1 cellular context compared by ENCODE assay signal in genomic region chr3:39406368-39407258, GRCh38.
TF ChIP-seq lines count a peak whose summit lies in the region.

Gene RPSA (plus strand): TSS chr3:39406720. CDS start chr3:39407654, 934 bp downstream.

TF ChIP-seq in K562, 482 proteins besides CTCF, POLR2A, EP300 and RAD21 (continued from another document and continues in another):
- no peak for TF ChIP-seq TCF15 (CRISPR knock-in tag; IDR thresholded peaks at IDR 0.05)
- TF ChIP-seq KLF10 (CRISPR knock-in tag; IDR thresholded peaks at IDR 0.05): no peak
- TF ChIP-seq THAP7 (CRISPR knock-in tag; IDR thresholded peaks at IDR 0.05): peak; percentile 77; the same call in 1 of the 2 replicates
- 0 out of 2 replicates have a peak, but pooled peaks have one; percentile 32 for TF ChIP-seq FOSL1 (tag; conservative IDR thresholded peaks at IDR 0.05)
- peak; percentile 9; the same call in 1 of the 2 replicates for TF ChIP-seq TFE3 (CRISPR knock-in tag; IDR thresholded peaks at IDR 0.05)
- peak; percentile 73; the same call in 1 of the 2 replicates for TF ChIP-seq THRB (CRISPR knock-in tag; conservative IDR thresholded peaks at IDR 0.05)
- TF ChIP-seq NFYB (IDR thresholded peaks at IDR 0.05; ENCODE audit: extremely low read depth, insufficient read length): peak; percentile 58
- peak; percentile 35 to 82 for TF ChIP-seq AFF1 (IDR thresholded peaks at IDR 0.05; ENCODE audit: low read depth in 1 of 2, partially characterized antibody in 2 of 2)
- TF ChIP-seq ELF1 (tag; IDR thresholded peaks at IDR 0.05): peak; percentile 91
- peak; percentile 15; the same call in 1 of the 2 replicates for TF ChIP-seq CBFA2T3 (IDR thresholded peaks at IDR 0.05)
- 0 out of 2 replicates have a peak, but pooled peaks have one; percentile 9 for TF ChIP-seq SPI1 (IDR thresholded peaks at IDR 0.05; ENCODE audit: borderline replicate concordance, low read depth, low read length)
- no peak for TF ChIP-seq U2AF1 (optimal IDR thresholded peaks at IDR 0.05; ENCODE audit: low read depth, low read length)
- TF ChIP-seq ARID3B (CRISPR knock-in tag; IDR thresholded peaks at IDR 0.05; ENCODE audit: borderline replicate concordance): no peak
- no peak for TF ChIP-seq CHD7 (IDR thresholded peaks at IDR 0.05; ENCODE audit: low read depth, low read length)
- peak; percentile 81 for TF ChIP-seq HNRNPL (IDR thresholded peaks at IDR 0.05; ENCODE audit: low read depth, low read length)
- TF ChIP-seq ZNF655 (CRISPR knock-in tag; IDR thresholded peaks at IDR 0.05): no peak
- peak; percentile 66 for TF ChIP-seq PRDM10 (IDR thresholded peaks at IDR 0.05; ENCODE audit: partially characterized antibody)
- TF ChIP-seq DACH1 (IDR thresholded peaks at IDR 0.05; ENCODE audit: partially characterized antibody): no peak
- TF ChIP-seq CHD4 (IDR thresholded peaks at IDR 0.05; ENCODE audit: insufficient read depth, insufficient replicate concordance, low read depth, low read length, poor library complexity, severe bottlenecking): no peak
- TF ChIP-seq KLF13 (tag; IDR thresholded peaks at IDR 0.05; ENCODE audit: borderline replicate concordance, low read depth): no peak; the same call in 1 of the 2 replicates
- TF ChIP-seq SMAD2 (IDR thresholded peaks at IDR 0.05; ENCODE audit: low read depth, low read length): no peak
- no peak for TF ChIP-seq PYGO2 (tag; IDR thresholded peaks at IDR 0.05)
- TF ChIP-seq TGIF2 (CRISPR knock-in tag; IDR thresholded peaks at IDR 0.05): peak; percentile 88; the same call in 1 of the 2 replicates
